16 cellular contexts compared by ENCODE assay signal in the genomic region with DNA sequence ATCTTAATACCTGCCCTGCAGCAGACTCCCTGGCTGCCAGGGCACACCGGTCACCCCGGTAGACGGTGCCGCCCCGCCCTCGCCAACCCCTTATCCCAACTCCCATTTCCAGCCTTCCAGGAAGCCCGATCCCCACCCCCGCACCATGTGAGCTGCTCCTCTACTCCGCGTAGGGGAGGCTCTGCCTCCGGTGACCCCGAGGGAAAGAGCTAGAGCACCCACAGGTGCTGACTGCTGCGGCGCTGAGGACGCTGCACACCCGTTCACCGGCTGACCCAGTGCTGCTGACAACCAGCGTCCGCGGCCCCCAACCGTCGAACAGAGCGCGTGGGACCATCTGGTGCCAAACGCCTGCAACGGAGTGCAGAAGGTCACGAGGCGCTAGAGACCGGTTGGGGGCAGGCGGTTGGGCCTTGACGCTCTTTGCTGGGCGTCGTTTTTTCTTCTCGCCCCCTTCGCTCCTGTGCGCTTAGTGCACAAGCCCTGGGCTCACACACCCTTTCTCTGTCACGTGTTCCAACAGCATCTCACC. TPM values are rescaled to one million over a fixed set of nuclear protein-coding genes. Genes with fewer than 3 reads are reported as not detected.
DNase-seq lines count a peak whose midpoint lies in the region; ATAC-seq and TF ChIP-seq lines count a peak whose summit lies in the region.
"Had no signal": no experiment of that assay in that cellular context is flagged by ENCODE, and none has a peak within 500 bp of the region (broad histone marks: within the 10 kb centered on the region; RNA-seq: fewer than 3 reads in every experiment).

No MANE protein-coding gene starts in this region.

- H3K4me1 Mint-ChIP-seq in osteocyte (ENCODE audit: unreplicated experiment) = no peaks in the 10 kb centered on the region
- no peaks in the 10 kb centered on the region for H3K4me1 Mint-ChIP-seq in stimulated activated naive B cell treated with anti-CD40 and anti-IgM and Interleukin-4, amounts not matched to agents 10 μg/mL and 1 μg/mL and 100 μg/mL, for 72 hours
- H3K4me1 Mint-ChIP-seq: H9 had no signal

- H3K27me3 ChIP-seq in H7 (ENCODE audit: control insufficient read depth, insufficient read depth, low read length) (no peaks in the 10 kb centered on the region), aorta (ENCODE audit: control insufficient read depth in 1 of 2, insufficient read depth in 2 of 2, low read length in 1 of 2) (no peaks in the 10 kb centered on the region)
- H3K27me3 ChIP-seq: BE2C had no signal

- peaks cover 2% of the 10 kb centered on the region for H3K27me3 Mint-ChIP-seq in osteocyte (ENCODE audit: unreplicated experiment)
- H3K27me3 Mint-ChIP-seq in stimulated activated naive B cell treated with anti-CD40 and anti-IgM and Interleukin-4, amounts not matched to agents 10 μg/mL and 1 μg/mL and 100 μg/mL, for 72 hours = peaks cover 16 to 30% of the 10 kb centered on the region in 2 donors
- H3K27me3 Mint-ChIP-seq: CD4-positive, CD25-positive, alpha-beta regulatory T cell had no signal

- H3K9me3 ChIP-seq in aorta (ENCODE audit: control insufficient read depth, low read length) = no peaks in the 10 kb centered on the region
- H3K9me3 ChIP-seq: BE2C, Caco-2 had no signal

- H3K9me3 Mint-ChIP-seq in osteocyte (ENCODE audit: unreplicated experiment) = no peaks in the 10 kb centered on the region
- no peaks in the 10 kb centered on the region for H3K9me3 Mint-ChIP-seq in stimulated activated naive B cell treated with anti-CD40 and anti-IgM and Interleukin-4, amounts not matched to agents 10 μg/mL and 1 μg/mL and 100 μg/mL, for 72 hours

- H3K4me3 Mint-ChIP-seq in osteocyte (ENCODE audit: unreplicated experiment) = no peak overlapping the region
- no peak overlapping the region for H3K4me3 Mint-ChIP-seq in stimulated activated naive B cell treated with anti-CD40 and anti-IgM and Interleukin-4, amounts not matched to agents 10 μg/mL and 1 μg/mL and 100 μg/mL, for 72 hours
- H3K4me3 Mint-ChIP-seq: CD4-positive, CD25-positive, alpha-beta regulatory T cell; H9 had no signal

- H3K4me1 ChIP-seq in aorta (ENCODE audit: control insufficient read depth in 1 of 2, insufficient read depth in 2 of 2, low read length in 2 of 2) = no peaks in the 10 kb centered on the region
- H3K4me1 ChIP-seq: Caco-2 had no signal

- 66 to 69% methylated on average over 37 of the region's 37 CpGs for WGBS in aorta, 2 donors

- H3K27ac Mint-ChIP-seq in osteocyte (ENCODE audit: unreplicated experiment) = no peak overlapping the region
- H3K27ac Mint-ChIP-seq in stimulated activated naive B cell treated with anti-CD40 and anti-IgM and Interleukin-4, amounts not matched to agents 10 μg/mL and 1 μg/mL and 100 μg/mL, for 72 hours = no peak overlapping the region
- H3K27ac Mint-ChIP-seq: CD4-positive, CD25-positive, alpha-beta regulatory T cell had no signal

- H3K36me3 ChIP-seq in H7 (replicated peaks; ENCODE audit: control insufficient read depth, insufficient read depth, low read length) (no peaks in the 10 kb centered on the region), aorta (ENCODE audit: control insufficient read depth in 1 of 2, insufficient read depth in 2 of 2, low read length in 1 of 2) (no peaks in the 10 kb centered on the region)
- H3K36me3 ChIP-seq: BE2C had no signal

- H3K27ac ChIP-seq in aorta (ENCODE audit: low read depth in 1 of 2, low read length in 2 of 2) = no peak overlapping the region

- DNase-seq in H7 = peak; percentile 36
- DNase-seq in iPS-NIHi7 (ENCODE audit: extremely low spot score) = peak; percentile 6
- peak; percentile 82 for DNase-seq in osteocyte (ENCODE audit: extremely low spot score, unreplicated experiment)
- DNase-seq in aorta = no peak
- no peak for DNase-seq in stimulated activated naive B cell treated with anti-CD40 and anti-IgM and Interleukin-4, amounts not matched to agents 10 μg/mL and 1 μg/mL and 100 μg/mL, for 72 hours
- DNase-seq in activated naive CD4-positive, alpha-beta T cell treated with anti-CD3 and anti-CD28 coated beads, Interleukin-2, amount 50 U/mL, for 16 hours = no peak
- DNase-seq: ACHN; BE2C; C1 segment of cervical spinal cord; Caco-2; CD4-positive, CD25-positive, alpha-beta regulatory T cell; DMS79; GDM1; GOT3; H9 had no signal

- H3K36me3 Mint-ChIP-seq in osteocyte (ENCODE audit: unreplicated experiment) = no peaks in the 10 kb centered on the region
- H3K36me3 Mint-ChIP-seq in stimulated activated naive B cell treated with anti-CD40 and anti-IgM and Interleukin-4, amounts not matched to agents 10 μg/mL and 1 μg/mL and 100 μg/mL, for 72 hours = no peaks in the 10 kb centered on the region

- peak; percentile 36 for ATAC-seq in aorta (ENCODE audit: low FRiP score)
- no peak for ATAC-seq in stimulated activated naive B cell treated with anti-CD40 and anti-IgM and Interleukin-4, amounts not matched to agents 10 μg/mL and 1 μg/mL and 100 μg/mL, for 72 hours (replicated peaks)
- no peak for ATAC-seq in HG03045 (IDR thresholded peaks at IDR 0.05; ENCODE audit: unreplicated experiment)

- no peak overlapping the region for H3K4me3 ChIP-seq in H7 (ENCODE audit: insufficient read depth, low read depth, low read length)
- no peak overlapping the region for H3K4me3 ChIP-seq in aorta (ENCODE audit: low read length in 2 of 2)

- intact Hi-C loops in aorta (cut with DNase I) = no loop called here

- TF ChIP-seq CTCF in osteocyte (IDR thresholded peaks at IDR 0.05) = no peak

RNA-seq across cellular contexts. Expression of gene ZNF599, which starts 59.6 kb away (rescaled TPM):
- total RNA-seq in H7 (2014; rRNA removed; shearing (Covaris generic)) = 3.6 and 7.6 TPM in 2 replicates
- total RNA-seq in osteocyte (8.7 and 9.2 TPM in 2 replicates), aorta (1 to 10 TPM; 4.4 to 7.8 TPM)
- 1 to 10 TPM; 2.3 to 7.9 TPM for polyA plus RNA-seq in aorta

Comparison
In these comparisons a context has a peak if more than half of its experiments do, and no peak if none do; other contexts are left out.
1. DNase-seq: peak in H7 (single experiment), iPS-NIHi7 (single experiment) and osteocyte (single experiment); none in aorta (0 of 2), stimulated activated naive B cell treated with anti-CD40 and anti-IgM and Interleukin-4, amounts not matched to agents 10 μg/mL and 1 μg/mL and 100 μg/mL, for 72 hours (single experiment) and activated naive CD4-positive, alpha-beta T cell treated with anti-CD3 and anti-CD28 coated beads, Interleukin-2, amount 50 U/mL, for 16 hours (single experiment).